In genomic region chr10:28705472-28705871, GRCh38 we compare ENCODE assay signal across 2 cellular contexts.
TF ChIP-seq lines count a peak whose summit lies in the region.

No MANE protein-coding gene starts in this region.

TF ChIP-seq in HepG2, 621 proteins besides CTCF, POLR2A, EP300 and RAD21:
- TF ChIP-seq TCF12 (IDR thresholded peaks at IDR 0.05) (no peak), TCF12 (CRISPR knock-in tag; IDR thresholded peaks at IDR 0.05) (no peak), ZNF782 (CRISPR knock-in tag; IDR thresholded peaks at IDR 0.05; ENCODE audit: borderline replicate concordance) (no peak), SNRNP70 (IDR thresholded peaks at IDR 0.05; ENCODE audit: low read depth, low read length) (no peak), ZNF644 (CRISPR knock-in tag; IDR thresholded peaks at IDR 0.05; ENCODE audit: low read depth) (no peak), ZNF556 (CRISPR knock-in tag; IDR thresholded peaks at IDR 0.05; ENCODE audit: borderline replicate concordance) (no peak), ZNF775 (CRISPR knock-in tag; IDR thresholded peaks at IDR 0.05; ENCODE audit: borderline replicate concordance) (no peak), ZNF550 (CRISPR knock-in tag; IDR thresholded peaks at IDR 0.05; ENCODE audit: borderline replicate concordance) (no peak), BRCA1 (CRISPR knock-in tag; IDR thresholded peaks at IDR 0.05) (no peak), REXO4 (CRISPR knock-in tag; IDR thresholded peaks at IDR 0.05; ENCODE audit: borderline replicate concordance) (no peak), KDM5B (CRISPR knock-in tag; IDR thresholded peaks at IDR 0.05; ENCODE audit: borderline replicate concordance) (no peak), ZNF614 (CRISPR knock-in tag; IDR thresholded peaks at IDR 0.05; ENCODE audit: borderline replicate concordance) (no peak), GLMP (CRISPR knock-in tag; IDR thresholded peaks at IDR 0.05; ENCODE audit: borderline replicate concordance) (no peak), ZNF678 (CRISPR knock-in tag; IDR thresholded peaks at IDR 0.05) (no peak), TFE3 (CRISPR knock-in tag; IDR thresholded peaks at IDR 0.05) (no peak), NFIC (IDR thresholded peaks at IDR 0.05; ENCODE audit: low read length) (no peak), HNRNPH1 (optimal IDR thresholded peaks at IDR 0.05; ENCODE audit: low read depth, low read length) (no peak), ZNF574 (CRISPR knock-in tag; IDR thresholded peaks at IDR 0.05) (no peak), ZBTB37 (CRISPR knock-in tag; IDR thresholded peaks at IDR 0.05) (no peak), ZNF879 (CRISPR knock-in tag; IDR thresholded peaks at IDR 0.05) (no peak), PRDM4 (CRISPR knock-in tag; IDR thresholded peaks at IDR 0.05; ENCODE audit: borderline replicate concordance) (no peak)

TF ChIP-seq in GM23338, 12 proteins besides CTCF, POLR2A, EP300 and RAD21:
- TF ChIP-seq JUNB (IDR thresholded peaks at IDR 0.05; ENCODE audit: unreplicated experiment) (no peak), REST (IDR thresholded peaks at IDR 0.05; ENCODE audit: unreplicated experiment) (no peak), ETS1 (IDR thresholded peaks at IDR 0.05) (no peak), EZH2 (IDR thresholded peaks at IDR 0.05; ENCODE audit: low read depth, unreplicated experiment) (no peak), STAT1 (IDR thresholded peaks at IDR 0.05; ENCODE audit: unreplicated experiment) (no peak), CREB1 (CRISPR knock-in tag; IDR thresholded peaks at IDR 0.05; ENCODE audit: low read depth) (no peak), ZNF331 (CRISPR knock-in tag; IDR thresholded peaks at IDR 0.05; ENCODE audit: low read depth) (no peak), NANOG (IDR thresholded peaks at IDR 0.05; ENCODE audit: borderline replicate concordance) (no peak), EZH2phosphoT487 (IDR thresholded peaks at IDR 0.05; ENCODE audit: unreplicated experiment) (no peak), ZNF462 (CRISPR knock-in tag; IDR thresholded peaks at IDR 0.05) (no peak), POLR2AphosphoS5 (IDR thresholded peaks at IDR 0.05; ENCODE audit: low read depth) (no peak), ZNF114 (CRISPR knock-in tag; IDR thresholded peaks at IDR 0.05) (no peak)
